In the genomic region with DNA sequence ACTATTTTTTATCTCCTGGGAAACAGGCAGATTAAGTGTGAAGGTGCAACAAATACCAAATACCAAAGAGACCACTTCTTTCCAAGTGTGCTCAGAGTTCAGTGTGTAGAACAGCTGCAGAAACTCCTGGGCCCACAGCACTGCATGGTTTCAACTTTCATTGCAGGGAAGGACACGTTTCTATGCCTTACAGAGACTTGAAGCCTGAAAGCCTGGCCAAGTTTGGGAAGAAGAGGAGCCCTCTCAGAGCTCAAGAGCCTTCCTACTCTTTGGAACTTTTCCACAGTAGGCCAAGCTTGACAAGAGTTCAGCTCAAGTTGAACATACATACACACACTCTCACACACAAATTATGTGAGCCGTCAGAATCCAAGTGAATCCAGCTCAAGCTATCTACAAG, we compare ENCODE assay signal across 20 cellular contexts. TPM values are rescaled to one million over a fixed set of nuclear protein-coding genes. Genes with fewer than 3 reads are reported as not detected.
DNase-seq lines count a peak whose midpoint lies in the region; ATAC-seq and TF ChIP-seq lines count a peak whose summit lies in the region.
"Had no signal": no experiment of that assay in that cellular context is flagged by ENCODE, and none has a peak within 500 bp of the region (broad histone marks: within the 10 kb centered on the region; RNA-seq: fewer than 3 reads in every experiment).

No MANE protein-coding gene starts in this region.

- H3K4me3 ChIP-seq in SJCRH30 (no peak overlapping the region), iPS-15b (ENCODE audit: low read depth, low read length) (peak overlapping the region; percentile 14), psoas muscle (no peak overlapping the region)
- H3K4me3 ChIP-seq: GM12878, right atrium auricular region had no signal

- no peak overlapping the region for H3K9ac ChIP-seq in iPS-15b (ENCODE audit: low read depth, low read length)

- DNase-seq in DMS 273 (lab: John Stamatoyannopoulos, UW; ENCODE audit: unreplicated experiment) (peak; percentile 62), SJCRH30 (peak; percentile 64 to 87), psoas muscle (no peak), NCI-H82 treated with DMSO at 0.1 percent for 48 hours (lab: John Stamatoyannopoulos, UW; ENCODE audit: unreplicated experiment) (no peak), cerebellar cortex (ENCODE audit: low spot score) (no peak), dedifferentiated amniotic fluid mesenchymal stem cell (ENCODE audit: extremely low spot score) (no peak)
- DNase-seq: activated CD4-positive, CD25-positive, alpha-beta regulatory T cell; activated CD8-positive, alpha-beta memory T cell treated with anti-CD3 and anti-CD28 coated beads for 24 hours; cortex of kidney; erythroblast; immature natural killer cell; NCI-H187 treated with DMSO at 0.1 percent for 48 hours; NCI-H446 treated with DMSO at 0.1 percent for 48 hours; SIG-M5; T-helper 17 cell had no signal

- H3K4me1 ChIP-seq in SJCRH30 (peaks cover 17% of the 10 kb centered on the region), iPS-15b (ENCODE audit: control insufficient read depth, insufficient read depth, low read length) (no peaks in the 10 kb centered on the region), psoas muscle (peaks cover 57% of the 10 kb centered on the region)

- intact Hi-C loops in psoas muscle (cut with DNase I) = no loop called here

- WGBS in psoas muscle, 3 donors = 13 to 15% (median 13%) methylated on average over 2 of the region's 2 CpGs

- TF ChIP-seq CTCF in psoas muscle (IDR thresholded peaks at IDR 0.05) = no peak

- H3K27me3 ChIP-seq in SJCRH30 (no peaks in the 10 kb centered on the region), iPS-15b (ENCODE audit: control insufficient read depth, insufficient read depth, low read length) (peaks cover 92% of the 10 kb centered on the region), psoas muscle (ENCODE audit: insufficient read depth in 3 of 3, low read length in 2 of 3) (no peaks in the 10 kb centered on the region)

- ATAC-seq in psoas muscle (peak in 3 of 4 donors; percentile 59 to 63 (median 60)), HG03342 (IDR thresholded peaks at IDR 0.05; ENCODE audit: unreplicated experiment) (no peak)
- ATAC-seq: activated T-helper 17 cell treated with anti-CD3 and anti-CD28 coated beads, Interleukin-2, amount 50 U/mL, for 72 hours; GM12878; T-helper 17 cell had no signal

- H3K36me3 ChIP-seq in SJCRH30 (no peaks in the 10 kb centered on the region), iPS-15b (ENCODE audit: control insufficient read depth, insufficient read depth, low read length) (no peaks in the 10 kb centered on the region), psoas muscle (ENCODE audit: insufficient read depth in 1 of 2, low read depth in 1 of 2) (peaks cover 0 to 5% of the 10 kb centered on the region in 2 donors)
- H3K36me3 ChIP-seq: right atrium auricular region had no signal

- H3K9me3 ChIP-seq in SJCRH30 (replicated peaks) (no peaks in the 10 kb centered on the region), iPS-15b (ENCODE audit: control insufficient read depth, insufficient read depth, low read length) (no peaks in the 10 kb centered on the region), psoas muscle (no peaks in the 10 kb centered on the region)
- H3K9me3 ChIP-seq: right atrium auricular region had no signal

- peak overlapping the region; percentile 15; the same call in 1 of the 2 replicates for H3K27ac ChIP-seq in SJCRH30
- peak overlapping the region; percentile 94 for H3K27ac ChIP-seq in psoas muscle
- H3K27ac ChIP-seq: right atrium auricular region had no signal

RNA-seq across cellular contexts. Expression of gene HOXA4, which starts 2.5 kb away (rescaled TPM):
- 5.3 and 5.6 TPM in 2 replicates for total RNA-seq in SJCRH30 (2014; rRNA removed; shearing (Covaris generic))
- 10 to 100 TPM in 2 of 4 donors, 1 to 10 TPM in 2; 7.2 to 11.5 (median 9.1) TPM for total RNA-seq in psoas muscle
- polyA plus RNA-seq in psoas muscle = 10 to 100 TPM in 2 of 3 donors, 1 to 10 TPM in 1; 6.8 to 20.8 (median 12.5) TPM
- total RNA-seq: GM12878 had no signal

RNA-seq across cellular contexts. Expression of gene HOXA5, which starts 15.4 kb away (rescaled TPM):
- 10.4 and 11.9 TPM in 2 replicates for total RNA-seq in SJCRH30 (2014; rRNA removed; shearing (Covaris generic))
- 10 to 100 TPM in 1 of 4 donors, 1 to 10 TPM in 3; 4.7 to 18.8 (median 8.1) TPM for total RNA-seq in psoas muscle
- polyA plus RNA-seq in psoas muscle = 1 to 10 TPM; 2.6 to 7.6 (median 4.6) TPM
- total RNA-seq: activated T-helper 17 cell treated with anti-CD3 and anti-CD28 coated beads, Interleukin-2, amount 50 U/mL, for 72 hours had no signal

RNA-seq across cellular contexts. Expression of gene HOXA6, which starts 19.5 kb away (rescaled TPM):
- 3.8 and 4.6 TPM in 2 replicates for total RNA-seq in SJCRH30 (2014; rRNA removed; shearing (Covaris generic))
- total RNA-seq in psoas muscle = 1 to 10 TPM; 2.5 to 3.7 (median 3.1) TPM
- 1 to 10 TPM in 2 of 3 donors, under 1 TPM in 1; 0.64 to 3.2 (median 1.5) TPM for polyA plus RNA-seq in psoas muscle
- total RNA-seq: activated T-helper 17 cell treated with anti-CD3 and anti-CD28 coated beads, Interleukin-2, amount 50 U/mL, for 72 hours; GM12878; right atrium auricular region; T-helper 17 cell had no signal

RNA-seq across cellular contexts. Expression of gene HOXA3, which starts 24.3 kb away (rescaled TPM):
- total RNA-seq in SJCRH30 (2014; rRNA removed; shearing (Covaris generic)) = 12.0 and 12.2 TPM in 2 replicates
- 1 to 10 TPM; 3.3 to 5.6 (median 4.2) TPM for total RNA-seq in psoas muscle
- 1 to 10 TPM in 1 of 3 donors, under 1 TPM in 2; 0.65 to 2.6 (median 0.97) TPM for polyA plus RNA-seq in psoas muscle
- total RNA-seq: activated T-helper 17 cell treated with anti-CD3 and anti-CD28 coated beads, Interleukin-2, amount 50 U/mL, for 72 hours; GM12878; T-helper 17 cell had no signal

RNA-seq across cellular contexts. Expression of gene HOXA2, which starts 25.6 kb away (rescaled TPM):
- total RNA-seq in SJCRH30 (2014; rRNA removed; shearing (Covaris generic)) = 2.8 and 4.2 TPM in 2 replicates
- total RNA-seq in psoas muscle = 1 to 10 TPM in 1 of 4 donors, under 1 TPM in 3; 0.17 to 1.1 (median 0.53) TPM
- polyA plus RNA-seq in psoas muscle = under 1 TPM; 0.23 to 0.42 (median 0.29) TPM
- total RNA-seq: activated T-helper 17 cell treated with anti-CD3 and anti-CD28 coated beads, Interleukin-2, amount 50 U/mL, for 72 hours; GM12878; T-helper 17 cell had no signal
- polyA plus RNA-seq: GM12878, immature natural killer cell had no signal

Comparison
In these comparisons a context has a peak if more than half of its experiments do, and no peak if none do; other contexts are left out.
1. DNase-seq: peak in DMS 273 (single experiment) and SJCRH30 (2 of 2); none in psoas muscle (0 of 2), NCI-H82 treated with DMSO at 0.1 percent for 48 hours (single experiment), cerebellar cortex (single experiment) and dedifferentiated amniotic fluid mesenchymal stem cell (single experiment).